Comparison of ENCODE assay signal across 8 cellular contexts in the genomic region with DNA sequence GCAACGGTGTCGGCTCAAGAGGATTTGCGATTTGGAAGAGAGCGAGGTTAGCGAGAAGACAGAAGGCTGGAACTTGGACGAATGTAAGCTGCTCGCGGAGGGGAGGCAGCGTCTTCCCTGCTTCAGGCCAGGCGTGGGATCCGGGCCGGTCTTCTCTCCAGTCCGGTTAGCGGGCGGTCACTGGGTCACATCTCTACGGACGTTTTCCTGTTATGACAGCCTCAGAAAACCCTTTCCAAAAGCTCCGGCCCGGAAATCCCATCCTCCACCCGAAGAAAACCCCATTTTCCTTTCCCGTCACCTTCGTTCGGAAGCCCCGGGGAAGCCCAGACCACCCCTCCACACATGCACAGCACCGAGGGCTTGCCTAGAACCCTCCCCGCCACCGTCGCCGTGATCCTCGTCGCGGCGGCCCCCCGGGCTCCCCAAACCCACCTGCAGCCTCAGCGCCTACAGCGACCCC. TPM values are rescaled to one million over a fixed set of nuclear protein-coding genes. Genes with fewer than 3 reads are reported as not detected.
A peak's percentile ranks its signal among the peaks of the same experiment; 100 is the strongest.
DNase-seq lines count a peak whose midpoint lies in the region; ATAC-seq and TF ChIP-seq lines count a peak whose summit lies in the region.

No MANE protein-coding gene starts in this region.

- DNase-seq in activated naive CD4-positive, alpha-beta T cell treated with anti-CD3 and anti-CD28 coated beads for 36 hours = no peak
- DNase-seq in activated naive CD4-positive, alpha-beta T cell (lab: John Stamatoyannopoulos, UW) = no peak
- DNase-seq in RWPE1 (ENCODE audit: low spot score) (no peak), endodermal cell (no peak), ureter (ENCODE audit: low spot score) (no peak)

- TF ChIP-seq CTCF in RWPE1 (conservative IDR thresholded peaks at IDR 0.05; ENCODE audit: low read depth) (no peak), endodermal cell (conservative IDR thresholded peaks at IDR 0.05) (no peak)

- no peaks in the 10 kb centered on the region for H3K27me3 Mint-ChIP-seq in activated naive CD4-positive, alpha-beta T cell treated with anti-CD3 and anti-CD28 coated beads for 36 hours (ENCODE audit: low read depth)
- H3K27me3 Mint-ChIP-seq in endodermal cell (ENCODE audit: insufficient read depth) = no peaks in the 10 kb centered on the region

- H3K9me3 ChIP-seq in endodermal cell (ENCODE audit: control insufficient read depth, low read length) (no peaks in the 10 kb centered on the region), mucosa of rectum (ENCODE audit: control insufficient read depth in 2 of 2, low read length in 2 of 2) (no peaks in the 10 kb centered on the region)

- H3K9ac ChIP-seq in endodermal cell (ENCODE audit: extremely low read depth, low read length, poor library complexity, severe bottlenecking) = peak overlapping the region; percentile 99
- peak overlapping the region; percentile 94 to 97 for H3K9ac ChIP-seq in mucosa of rectum (ENCODE audit: low read depth in 1 of 2, low read length in 2 of 2)

- H3K36me3 ChIP-seq in endodermal cell (ENCODE audit: control insufficient read depth, insufficient read depth, low read length) = peaks cover 31% of the 10 kb centered on the region
- H3K36me3 ChIP-seq in mucosa of rectum (ENCODE audit: control insufficient read depth in 2 of 2, insufficient read depth in 2 of 2, low read length in 2 of 2) = peaks cover 3 to 6% of the 10 kb centered on the region in 2 donors

- H3K27ac Mint-ChIP-seq in activated naive CD4-positive, alpha-beta T cell treated with anti-CD3 and anti-CD28 coated beads for 36 hours = peak overlapping the region; percentile 100
- peak overlapping the region; percentile 100 for H3K27ac Mint-ChIP-seq in endodermal cell

- H3K9me3 Mint-ChIP-seq in activated naive CD4-positive, alpha-beta T cell treated with anti-CD3 and anti-CD28 coated beads for 36 hours = no peaks in the 10 kb centered on the region
- no peaks in the 10 kb centered on the region for H3K9me3 Mint-ChIP-seq in endodermal cell

- intact Hi-C loops in activated naive CD4-positive, alpha-beta T cell treated with anti-CD3 and anti-CD28 coated beads for 36 hours (cut with micrococcal nuclease) = loop anchor here (1.0 to 5.0 kb wide), 4 partner anchors 15 to 673 kb away; a partner anchor contains a TSS

- peak overlapping the region; percentile 99 for H3K4me3 Mint-ChIP-seq in activated naive CD4-positive, alpha-beta T cell treated with anti-CD3 and anti-CD28 coated beads for 36 hours
- peak overlapping the region; percentile 84 for H3K4me3 Mint-ChIP-seq in endodermal cell

- H3K4me1 ChIP-seq in endodermal cell (ENCODE audit: control insufficient read depth, insufficient read depth, low read length) (peaks cover 4% of the 10 kb centered on the region), mucosa of rectum (ENCODE audit: control insufficient read depth in 2 of 2, insufficient read depth in 2 of 2, low read length in 2 of 2) (peaks cover 2 to 5% of the 10 kb centered on the region in 2 donors)

- POLR2A ChIA-PET in RWPE1 (lab: Yijun Ruan, JAX; ENCODE audit: low non-redundant PET) = interaction anchor here (0.5 to 0.8 kb wide), 2 partner anchors 18 to 81 kb away, joined by 3 read pairs; no protein-coding TSS in a partner anchor

- no peaks in the 10 kb centered on the region for H3K27me3 ChIP-seq in endodermal cell (ENCODE audit: control insufficient read depth, insufficient read depth, low read length, poor library complexity, severe bottlenecking)
- H3K27me3 ChIP-seq in mucosa of rectum (ENCODE audit: control insufficient read depth in 2 of 2, insufficient read depth in 2 of 2, low read length in 2 of 2) = no peaks in the 10 kb centered on the region

- H3K27ac ChIP-seq in RWPE1 (peak overlapping the region; percentile 86), endodermal cell (ENCODE audit: low read depth, low read length) (peak overlapping the region; percentile 99), mucosa of rectum (ENCODE audit: low read depth in 2 of 2, low read length in 2 of 2) (peak overlapping the region; percentile 88 to 93)

- 1% methylated on average over 11 to 36 of the region's 36 CpGs for WGBS in endodermal cell (ENCODE audit: insufficient coverage in 1 of 2, insufficient read length in 1 of 2), 2 experiments

- H3K4me3 ChIP-seq in endodermal cell (ENCODE audit: low read length) = peak overlapping the region; percentile 96
- peak overlapping the region; percentile 93 to 98 for H3K4me3 ChIP-seq in mucosa of rectum (ENCODE audit: low read length in 2 of 2)

- H3K36me3 Mint-ChIP-seq in activated naive CD4-positive, alpha-beta T cell treated with anti-CD3 and anti-CD28 coated beads for 36 hours (ENCODE audit: low read depth) = peaks cover 27% of the 10 kb centered on the region
- peaks cover 47% of the 10 kb centered on the region for H3K36me3 Mint-ChIP-seq in endodermal cell (ENCODE audit: low read depth)

- ATAC-seq in HG02763 (IDR thresholded peaks at IDR 0.05; ENCODE audit: unreplicated experiment) (peak; percentile 11), HG03378 (IDR thresholded peaks at IDR 0.05; ENCODE audit: unreplicated experiment) (no peak)

- H3K4me1 Mint-ChIP-seq in activated naive CD4-positive, alpha-beta T cell treated with anti-CD3 and anti-CD28 coated beads for 36 hours (ENCODE audit: low read depth) = peaks cover 39% of the 10 kb centered on the region
- peaks cover 18% of the 10 kb centered on the region for H3K4me1 Mint-ChIP-seq in endodermal cell

- CTCF ChIA-PET in activated naive CD4-positive, alpha-beta T cell treated with anti-CD3 and anti-CD28 coated beads for 36 hours (lab: Charles Lee) = interaction anchor here (0.7 to 7.0 kb wide), 7 partner anchors 10 to 560 kb away, joined by 3 to 96 read pairs (median 4); a partner anchor contains a TSS
- CTCF ChIA-PET in RWPE1 (lab: Yijun Ruan, JAX) = interaction anchor here (0.6 to 2.3 kb wide), 3 partner anchors 15 to 723 kb away, joined by 3 to 18 read pairs (median 3); a partner anchor contains a TSS

RNA-seq across cellular contexts. Expression of a gene that starts 0.3 kb away (rescaled TPM):
- 100 to 1,000 TPM; 111 to 114 TPM for total RNA-seq in activated naive CD4-positive, alpha-beta T cell treated with anti-CD3 and anti-CD28 coated beads for 36 hours
- total RNA-seq in endodermal cell = 100 to 1,000 TPM; 122 to 155 TPM
- 169 TPM for polyA plus RNA-seq in endodermal cell (2013, experiment 1 of 2)
- 156 TPM for polyA plus RNA-seq in endodermal cell (2013, experiment 2 of 2)
- total RNA-seq in ureter = 87.0 TPM

RNA-seq across cellular contexts. Expression of a gene that starts 0.5 kb away (rescaled TPM):
- 100 to 1,000 TPM; 103 to 115 TPM for total RNA-seq in activated naive CD4-positive, alpha-beta T cell treated with anti-CD3 and anti-CD28 coated beads for 36 hours
- total RNA-seq in endodermal cell = 100 to 1,000 TPM in 1 of 2 donors, 10 to 100 TPM in 1; 91.8 to 103 TPM
- polyA plus RNA-seq in endodermal cell (2013, experiment 1 of 2) = 49.3 TPM
- polyA plus RNA-seq in endodermal cell (2013, experiment 2 of 2) = 42.1 TPM
- 60.3 TPM for total RNA-seq in ureter

RNA-seq across cellular contexts. Expression of a gene that starts 14.9 kb away (rescaled TPM):
- total RNA-seq in activated naive CD4-positive, alpha-beta T cell treated with anti-CD3 and anti-CD28 coated beads for 36 hours = 10 to 100 TPM; 25.0 to 27.1 TPM
- total RNA-seq in endodermal cell (10 to 100 TPM; 25.7 to 33.2 TPM), ureter (38.6 TPM)
- polyA plus RNA-seq in endodermal cell (2013, experiment 1 of 2) = 30.2 TPM
- polyA plus RNA-seq in endodermal cell (2013, experiment 2 of 2) = 30.1 TPM
